In the genomic region with DNA sequence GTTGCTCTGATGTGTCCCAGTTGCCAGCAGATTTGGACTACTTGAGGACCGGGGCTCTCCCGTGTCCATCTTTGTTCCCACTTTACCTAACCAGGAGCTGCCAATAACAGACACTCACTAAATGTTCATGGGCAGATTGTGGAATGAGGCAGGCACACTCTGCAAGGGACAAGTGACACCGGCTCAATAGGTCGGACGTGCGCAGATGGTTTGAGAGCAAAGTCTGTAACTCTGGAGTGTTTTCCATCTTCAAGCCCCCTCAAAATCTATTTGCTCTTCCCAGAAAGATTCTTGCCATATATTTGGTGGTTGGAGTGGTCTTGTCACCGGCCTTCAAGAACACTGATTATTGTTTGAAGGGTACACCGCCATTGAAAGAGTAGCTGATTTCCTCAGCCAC, we compare ENCODE assay signal across 1 cellular context.
TF ChIP-seq lines count a peak whose summit lies in the region.

No MANE protein-coding gene starts in this region.

TF ChIP-seq in K562, 482 proteins besides CTCF, POLR2A, EP300 and RAD21:
- TF ChIP-seq, protein P1, sequence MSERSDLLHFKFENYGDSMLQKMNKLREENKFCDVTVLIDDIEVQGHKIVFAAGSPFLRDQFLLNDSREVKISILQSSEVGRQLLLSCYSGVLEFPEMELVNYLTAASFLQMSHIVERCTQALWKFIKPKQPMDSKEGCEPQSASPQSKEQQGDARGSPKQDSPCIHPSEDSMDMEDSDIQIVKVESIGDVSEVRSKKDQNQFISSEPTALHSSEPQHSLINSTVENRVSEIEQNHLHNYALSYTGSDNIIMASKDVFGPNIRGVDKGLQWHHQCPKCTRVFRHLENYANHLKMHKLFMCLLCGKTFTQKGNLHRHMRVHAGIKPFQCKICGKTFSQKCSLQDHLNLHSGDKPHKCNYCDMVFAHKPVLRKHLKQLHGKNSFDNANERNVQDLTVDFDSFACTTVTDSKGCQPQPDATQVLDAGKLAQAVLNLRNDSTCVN (CRISPR knock-in tag; IDR thresholded peaks at IDR 0.05), result no peak
- TF ChIP-seq, protein P2, sequence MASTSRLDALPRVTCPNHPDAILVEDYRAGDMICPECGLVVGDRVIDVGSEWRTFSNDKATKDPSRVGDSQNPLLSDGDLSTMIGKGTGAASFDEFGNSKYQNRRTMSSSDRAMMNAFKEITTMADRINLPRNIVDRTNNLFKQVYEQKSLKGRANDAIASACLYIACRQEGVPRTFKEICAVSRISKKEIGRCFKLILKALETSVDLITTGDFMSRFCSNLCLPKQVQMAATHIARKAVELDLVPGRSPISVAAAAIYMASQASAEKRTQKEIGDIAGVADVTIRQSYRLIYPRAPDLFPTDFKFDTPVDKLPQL (IDR thresholded peaks at IDR 0.05; ENCODE audit: extremely low read depth, insufficient read length), result no peak
- TF ChIP-seq, protein P3, sequence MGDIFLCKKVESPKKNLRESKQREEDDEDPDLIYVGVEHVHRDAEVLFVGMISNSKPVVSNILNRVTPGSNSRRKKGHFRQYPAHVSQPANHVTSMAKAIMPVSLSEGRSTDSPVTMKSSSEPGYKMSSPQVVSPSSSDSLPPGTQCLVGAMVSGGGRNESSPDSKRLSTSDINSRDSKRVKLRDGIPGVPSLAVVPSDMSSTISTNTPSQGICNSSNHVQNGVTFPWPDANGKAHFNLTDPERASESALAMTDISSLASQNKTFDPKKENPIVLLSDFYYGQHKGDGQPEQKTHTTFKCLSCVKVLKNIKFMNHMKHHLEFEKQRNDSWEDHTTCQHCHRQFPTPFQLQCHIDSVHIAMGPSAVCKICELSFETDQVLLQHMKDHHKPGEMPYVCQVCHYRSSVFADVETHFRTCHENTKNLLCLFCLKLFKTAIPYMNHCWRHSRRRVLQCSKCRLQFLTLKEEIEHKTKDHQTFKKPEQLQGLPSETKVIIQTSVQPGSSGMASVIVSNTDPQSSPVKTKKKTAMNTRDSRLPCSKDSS (IDR thresholded peaks at IDR 0.05; ENCODE audit: low read depth, partially characterized antibody), result no peak
- TF ChIP-seq SREBF2 (CRISPR knock-in tag; IDR thresholded peaks at IDR 0.05) (no peak), ZKSCAN8 (CRISPR knock-in tag; IDR thresholded peaks at IDR 0.05) (no peak), MYNN (IDR thresholded peaks at IDR 0.05) (no peak), MYNN (CRISPR knock-in tag; IDR thresholded peaks at IDR 0.05) (no peak), RBM34 (IDR thresholded peaks at IDR 0.05; ENCODE audit: borderline replicate concordance, insufficient read depth, low read length) (no peak), ZNF232 (CRISPR knock-in tag; IDR thresholded peaks at IDR 0.05) (no peak), ZNF668 (CRISPR knock-in tag; IDR thresholded peaks at IDR 0.05) (no peak), BRF1 (IDR thresholded peaks at IDR 0.05; ENCODE audit: borderline replicate concordance, extremely low read depth, insufficient read length) (no peak), ZNF583 (CRISPR knock-in tag; IDR thresholded peaks at IDR 0.05) (no peak)
- TF ChIP-seq, protein P4, sequence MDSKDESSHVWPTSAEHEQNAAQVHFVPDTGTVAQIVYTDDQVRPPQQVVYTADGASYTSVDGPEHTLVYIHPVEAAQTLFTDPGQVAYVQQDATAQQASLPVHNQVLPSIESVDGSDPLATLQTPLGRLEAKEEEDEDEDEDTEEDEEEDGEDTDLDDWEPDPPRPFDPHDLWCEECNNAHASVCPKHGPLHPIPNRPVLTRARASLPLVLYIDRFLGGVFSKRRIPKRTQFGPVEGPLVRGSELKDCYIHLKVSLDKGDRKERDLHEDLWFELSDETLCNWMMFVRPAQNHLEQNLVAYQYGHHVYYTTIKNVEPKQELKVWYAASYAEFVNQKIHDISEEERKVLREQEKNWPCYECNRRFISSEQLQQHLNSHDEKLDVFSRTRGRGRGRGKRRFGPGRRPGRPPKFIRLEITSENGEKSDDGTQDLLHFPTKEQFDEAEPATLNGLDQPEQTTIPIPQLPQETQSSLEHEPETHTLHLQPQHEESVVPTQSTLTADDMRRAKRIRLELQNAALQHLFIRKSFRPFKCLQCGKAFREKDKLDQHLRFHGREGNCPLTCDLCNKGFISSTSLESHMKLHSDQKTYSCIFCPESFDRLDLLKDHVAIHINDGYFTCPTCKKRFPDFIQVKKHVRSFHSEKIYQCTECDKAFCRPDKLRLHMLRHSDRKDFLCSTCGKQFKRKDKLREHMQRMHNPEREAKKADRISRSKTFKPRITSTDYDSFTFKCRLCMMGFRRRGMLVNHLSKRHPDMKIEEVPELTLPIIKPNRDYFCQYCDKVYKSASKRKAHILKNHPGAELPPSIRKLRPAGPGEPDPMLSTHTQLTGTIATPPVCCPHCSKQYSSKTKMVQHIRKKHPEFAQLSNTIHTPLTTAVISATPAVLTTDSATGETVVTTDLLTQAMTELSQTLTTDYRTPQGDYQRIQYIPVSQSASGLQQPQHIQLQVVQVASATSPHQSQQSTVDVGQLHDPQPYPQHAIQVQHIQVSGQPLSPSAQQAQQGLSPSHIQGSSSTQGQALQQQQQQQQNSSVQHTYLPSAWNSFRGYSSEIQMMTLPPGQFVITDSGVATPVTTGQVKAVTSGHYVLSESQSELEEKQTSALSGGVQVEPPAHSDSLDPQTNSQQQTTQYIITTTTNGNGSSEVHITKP (IDR thresholded peaks at IDR 0.05; ENCODE audit: partially characterized antibody), result no peak
- TF ChIP-seq, protein P5, sequence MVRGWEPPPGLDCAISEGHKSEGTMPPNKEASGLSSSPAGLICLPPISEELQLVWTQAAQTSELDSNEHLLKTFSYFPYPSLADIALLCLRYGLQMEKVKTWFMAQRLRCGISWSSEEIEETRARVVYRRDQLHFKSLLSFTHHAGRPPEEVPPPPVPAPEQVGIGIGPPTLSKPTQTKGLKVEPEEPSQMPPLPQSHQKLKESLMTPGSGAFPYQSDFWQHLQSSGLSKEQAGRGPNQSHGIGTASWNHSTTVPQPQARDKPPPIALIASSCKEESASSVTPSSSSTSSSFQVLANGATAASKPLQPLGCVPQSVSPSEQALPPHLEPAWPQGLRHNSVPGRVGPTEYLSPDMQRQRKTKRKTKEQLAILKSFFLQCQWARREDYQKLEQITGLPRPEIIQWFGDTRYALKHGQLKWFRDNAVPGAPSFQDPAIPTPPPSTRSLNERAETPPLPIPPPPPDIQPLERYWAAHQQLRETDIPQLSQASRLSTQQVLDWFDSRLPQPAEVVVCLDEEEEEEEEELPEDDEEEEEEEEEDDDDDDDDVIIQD (CRISPR knock-in tag; IDR thresholded peaks at IDR 0.05), result no peak
- TF ChIP-seq, protein P6, sequence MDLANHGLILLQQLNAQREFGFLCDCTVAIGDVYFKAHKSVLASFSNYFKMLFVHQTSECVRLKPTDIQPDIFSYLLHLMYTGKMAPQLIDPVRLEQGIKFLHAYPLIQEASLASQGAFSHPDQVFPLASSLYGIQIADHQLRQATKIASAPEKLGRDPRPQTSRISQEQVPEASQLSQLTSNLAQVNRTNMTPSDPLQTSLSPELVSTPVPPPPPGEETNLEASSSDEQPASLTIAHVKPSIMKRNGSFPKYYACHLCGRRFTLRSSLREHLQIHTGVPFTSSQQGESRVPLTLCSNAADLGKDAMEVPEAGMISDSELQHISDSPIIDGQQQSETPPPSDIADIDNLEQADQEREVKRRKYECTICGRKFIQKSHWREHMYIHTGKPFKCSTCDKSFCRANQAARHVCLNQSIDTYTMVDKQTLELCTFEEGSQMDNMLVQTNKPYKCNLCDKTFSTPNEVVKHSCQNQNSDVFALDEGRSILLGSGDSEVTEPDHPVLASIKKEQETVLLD (IDR thresholded peaks at IDR 0.05), result no peak
